In genomic region chr12:93441617-93442410, GRCh38 we compare ENCODE assay signal across 1 cellular context.
TF ChIP-seq lines count a peak whose summit lies in the region.

UBE2N (minus strand) TSS chr12:93441947; CDS start chr12:93441884, 63 bp downstream.

TF ChIP-seq in HepG2, 621 proteins besides CTCF, POLR2A, EP300 and RAD21 (continued from another document and continues in another):
- TF ChIP-seq ATF5 (CRISPR knock-in tag; IDR thresholded peaks at IDR 0.05; ENCODE audit: low read depth) = no peak
- TF ChIP-seq NR2F1 (CRISPR knock-in tag; IDR thresholded peaks at IDR 0.05) = no peak
- no peak for TF ChIP-seq HHEX (CRISPR knock-in tag; IDR thresholded peaks at IDR 0.05)
- TF ChIP-seq ZNF329 (CRISPR knock-in tag; IDR thresholded peaks at IDR 0.05; ENCODE audit: low read depth) = 0 out of 2 replicates have a peak, but pooled peaks have one; percentile 9
- no peak for TF ChIP-seq PAX8 (CRISPR knock-in tag; IDR thresholded peaks at IDR 0.05; ENCODE audit: borderline replicate concordance)
- no peak for TF ChIP-seq FOSL2 (CRISPR knock-in tag; IDR thresholded peaks at IDR 0.05)
- TF ChIP-seq ZNF143 (CRISPR knock-in tag; IDR thresholded peaks at IDR 0.05) = peak; percentile 96
- no peak for TF ChIP-seq ISX (CRISPR knock-in tag; conservative IDR thresholded peaks at IDR 0.05)
- TF ChIP-seq SMARCE1 (IDR thresholded peaks at IDR 0.05; ENCODE audit: borderline replicate concordance) = no peak
- TF ChIP-seq ATAD3A (CRISPR knock-in tag; IDR thresholded peaks at IDR 0.05) = no peak; the same call in 1 of the 2 replicates
- peak; percentile 95 for TF ChIP-seq ZFY (CRISPR knock-in tag; IDR thresholded peaks at IDR 0.05)
- no peak for TF ChIP-seq CENPX (CRISPR knock-in tag; IDR thresholded peaks at IDR 0.05)
- no peak; the same call in 1 of the 2 replicates for TF ChIP-seq ZNF772 (CRISPR knock-in tag; IDR thresholded peaks at IDR 0.05)
- no peak for TF ChIP-seq TFE3 (CRISPR knock-in tag; IDR thresholded peaks at IDR 0.05)
- peak; percentile 82 for TF ChIP-seq AKAP8 (CRISPR knock-in tag; IDR thresholded peaks at IDR 0.05)
- TF ChIP-seq MXD4 (CRISPR knock-in tag; IDR thresholded peaks at IDR 0.05) = 0 out of 2 replicates have a peak, but pooled peaks have one; percentile 52
- peak; percentile 47 for TF ChIP-seq HNRNPLL (IDR thresholded peaks at IDR 0.05; ENCODE audit: low read depth, low read length, poor library complexity, severe bottlenecking)
- TF ChIP-seq ZNF20 (CRISPR knock-in tag; IDR thresholded peaks at IDR 0.05) = no peak
- no peak for TF ChIP-seq ZNF367 (CRISPR knock-in tag; IDR thresholded peaks at IDR 0.05; ENCODE audit: borderline replicate concordance)
- peak; percentile 15 for TF ChIP-seq RARA (CRISPR knock-in tag; IDR thresholded peaks at IDR 0.05)
- TF ChIP-seq SRSF9 (IDR thresholded peaks at IDR 0.05; ENCODE audit: borderline replicate concordance, insufficient read depth, low read depth, low read length, poor library complexity, severe bottlenecking) = no peak
- TF ChIP-seq HNRNPH1 (optimal IDR thresholded peaks at IDR 0.05; ENCODE audit: low read depth, low read length) = no peak
- peak; percentile 62 for TF ChIP-seq MYPOP (CRISPR knock-in tag; IDR thresholded peaks at IDR 0.05)
- 0 out of 2 replicates have a peak, but pooled peaks have one; percentile 46 for TF ChIP-seq ZXDC (CRISPR knock-in tag; IDR thresholded peaks at IDR 0.05)
- no peak for TF ChIP-seq ZNF597 (CRISPR knock-in tag; IDR thresholded peaks at IDR 0.05)
- no peak for TF ChIP-seq ZNF512 (CRISPR knock-in tag; IDR thresholded peaks at IDR 0.05)
- TF ChIP-seq SRSF1 (optimal IDR thresholded peaks at IDR 0.05; ENCODE audit: low read depth, low read length) = no peak
- 0 out of 2 replicates have a peak, but pooled peaks have one; percentile 23 for TF ChIP-seq KLF12 (CRISPR knock-in tag; IDR thresholded peaks at IDR 0.05; ENCODE audit: borderline replicate concordance)
- TF ChIP-seq NBN (conservative IDR thresholded peaks at IDR 0.05) = no peak
- no peak for TF ChIP-seq STAT6 (CRISPR knock-in tag; IDR thresholded peaks at IDR 0.05; ENCODE audit: borderline replicate concordance)
- peak; percentile 20; the same call in 1 of the 2 replicates for TF ChIP-seq ZSCAN25 (CRISPR knock-in tag; IDR thresholded peaks at IDR 0.05)
- TF ChIP-seq ZNF225 (CRISPR knock-in tag; IDR thresholded peaks at IDR 0.05) = 0 out of 2 replicates have a peak, but pooled peaks have one; percentile 52
- peak; percentile 90 for TF ChIP-seq MYC (CRISPR knock-in tag; IDR thresholded peaks at IDR 0.05; ENCODE audit: borderline replicate concordance)
- TF ChIP-seq IRF1 (CRISPR knock-in tag; IDR thresholded peaks at IDR 0.05; ENCODE audit: low read depth) = 0 out of 2 replicates have a peak, but pooled peaks have one; percentile 34
- no peak for TF ChIP-seq MZF1 (CRISPR knock-in tag; IDR thresholded peaks at IDR 0.05; ENCODE audit: borderline replicate concordance)
- no peak for TF ChIP-seq NR1H2 (CRISPR knock-in tag; IDR thresholded peaks at IDR 0.05; ENCODE audit: borderline replicate concordance, low read depth)
- no peak for TF ChIP-seq RELA (CRISPR knock-in tag; IDR thresholded peaks at IDR 0.05)
- TF ChIP-seq RORA (CRISPR knock-in tag; IDR thresholded peaks at IDR 0.05) = no peak
- peak; percentile 86 for TF ChIP-seq ZNF891 (CRISPR knock-in tag; IDR thresholded peaks at IDR 0.05)
- no peak for TF ChIP-seq SMC3 (IDR thresholded peaks at IDR 0.05; ENCODE audit: low read length)
- peak; percentile 19; the same call in 1 of the 2 replicates for TF ChIP-seq KLF15 (CRISPR knock-in tag; IDR thresholded peaks at IDR 0.05; ENCODE audit: borderline replicate concordance)
- peak; percentile 27; the same call in 1 of the 2 replicates for TF ChIP-seq ZNF333 (CRISPR knock-in tag; IDR thresholded peaks at IDR 0.05; ENCODE audit: borderline replicate concordance)
- TF ChIP-seq NFYB (CRISPR knock-in tag; IDR thresholded peaks at IDR 0.05) = no peak
- no peak for TF ChIP-seq ZNF496 (CRISPR knock-in tag; IDR thresholded peaks at IDR 0.05; ENCODE audit: insufficient replicate concordance)
- TF ChIP-seq U2AF1 (optimal IDR thresholded peaks at IDR 0.05; ENCODE audit: low read depth, low read length) = no peak
- TF ChIP-seq IRF2 (CRISPR knock-in tag; IDR thresholded peaks at IDR 0.05) = peak; percentile 81
- TF ChIP-seq SALL1 (CRISPR knock-in tag; IDR thresholded peaks at IDR 0.05) = peak; percentile 90
- TF ChIP-seq ZNF513 (CRISPR knock-in tag; conservative IDR thresholded peaks at IDR 0.05) = peak; percentile 96; the same call in 1 of the 2 replicates
- no peak for TF ChIP-seq ZNF282 (IDR thresholded peaks at IDR 0.05; ENCODE audit: partially characterized antibody)
- TF ChIP-seq MIXL1 (CRISPR knock-in tag; IDR thresholded peaks at IDR 0.05) = peak; percentile 27; the same call in 1 of the 2 replicates
